In genomic region chr1:19689131-19689757, GRCh38 we compare ENCODE assay signal across 24 cellular contexts. TPM values are rescaled to one million over a fixed set of nuclear protein-coding genes. Genes with fewer than 3 reads are reported as not detected.
DNase-seq lines count a peak whose midpoint lies in the region; ATAC-seq, FAIRE-seq and TF ChIP-seq lines count a peak whose summit lies in the region.
"Had no signal": no experiment of that assay in that cellular context is flagged by ENCODE, and none has a peak within 500 bp of the region (broad histone marks: within the 10 kb centered on the region; RNA-seq: fewer than 3 reads in every experiment).

No MANE protein-coding gene starts in this region.

- DNase-seq in activated CD4-positive, alpha-beta T cell treated with anti-CD3 and anti-CD28 coated beads, Interleukin-2, amount 10 ng/mL, durations not matched to agents 7 days and 5 days: no peak
- no peak for DNase-seq in activated CD4-positive, alpha-beta T cell treated with anti-CD3 and anti-CD28 coated beads for 1 hour
- DNase-seq in ELF-1 (ENCODE audit: low read depth, low spot score) (peak; percentile 35), NCI-H748 (lab: John Stamatoyannopoulos, UW; ENCODE audit: unreplicated experiment) (peak; percentile 54), immature natural killer cell (no peak), RCC 7860 (ENCODE audit: low spot score) (no peak), LoVo (ENCODE audit: low spot score) (no peak)
- DNase-seq: activated CD4-positive, alpha-beta T cell treated with anti-CD3 and anti-CD28 coated beads, Interleukin-2, amount 50 U/mL, for 4 hours; activated T-cell treated with anti-CD3 and anti-CD28 coated beads, Interleukin-2, amount 50 U/mL, for 1 hour; BE2C; HFFc6; kidney glomerular epithelial cell; MM.1S; NCI-H2081 treated with DMSO at 0.1 percent for 48 hours; NCI-H524 treated with DMSO at 0.1 percent for 48 hours; SHP77 treated with DMSO at 0.1 percent for 48 hours; substantia nigra had no signal

- CTCF ChIA-PET in activated CD4-positive, alpha-beta T cell treated with anti-CD3 and anti-CD28 coated beads, Interleukin-2, amount 10 ng/mL, durations not matched to agents 7 days and 5 days (lab: Charles Lee): interaction anchor here (1.1 to 2.7 kb wide), 2 partner anchors 16 to 27 kb away, joined by 4 to 11 read pairs; no protein-coding TSS in a partner anchor

- no peak for FAIRE-seq in RCC 7860 (lab: Jason Lieb, UNC)
- FAIRE-seq: GM18507 had no signal

- no peak for ATAC-seq in GM18505 (IDR thresholded peaks at IDR 0.05; ENCODE audit: unreplicated experiment)

- TF ChIP-seq POLR2A in GM18505 (IDR thresholded peaks at IDR 0.05; ENCODE audit: borderline replicate concordance, extremely low read depth, insufficient read depth, insufficient read length): no peak

- POLR2A ChIA-PET in activated CD4-positive, alpha-beta T cell treated with anti-CD3 and anti-CD28 coated beads, Interleukin-2, amount 10 ng/mL, durations not matched to agents 7 days and 5 days (lab: Charles Lee): no interaction called here

- no peaks in the 10 kb centered on the region for H3K27me3 Mint-ChIP-seq in activated CD4-positive, alpha-beta T cell treated with anti-CD3 and anti-CD28 coated beads, Interleukin-2, amount 10 ng/mL, durations not matched to agents 7 days and 5 days
- H3K27me3 Mint-ChIP-seq in immature natural killer cell (ENCODE audit: low read depth in 3 of 3): peaks cover 0 to 3% (median 2%) of the 10 kb centered on the region in 3 donors
- H3K27me3 Mint-ChIP-seq: memory B cell had no signal

- H3K36me3 Mint-ChIP-seq in activated CD4-positive, alpha-beta T cell treated with anti-CD3 and anti-CD28 coated beads, Interleukin-2, amount 10 ng/mL, durations not matched to agents 7 days and 5 days (ENCODE audit: low read depth): peaks cover 41% of the 10 kb centered on the region
- peaks cover 4 to 42% (median 14%) of the 10 kb centered on the region in 3 donors for H3K36me3 Mint-ChIP-seq in immature natural killer cell

- H3K9me3 Mint-ChIP-seq in activated CD4-positive, alpha-beta T cell treated with anti-CD3 and anti-CD28 coated beads, Interleukin-2, amount 10 ng/mL, durations not matched to agents 7 days and 5 days: peaks cover 16% of the 10 kb centered on the region
- H3K9me3 Mint-ChIP-seq in immature natural killer cell: peaks cover 0 to 4% (median 0%) of the 10 kb centered on the region in 6 donors

- peak overlapping the region; percentile 82 for H3K27ac Mint-ChIP-seq in activated CD4-positive, alpha-beta T cell treated with anti-CD3 and anti-CD28 coated beads, Interleukin-2, amount 10 ng/mL, durations not matched to agents 7 days and 5 days
- H3K27ac Mint-ChIP-seq in immature natural killer cell: peak overlapping the region in 5 of 6 donors; percentile 86 to 98 (median 94)
- H3K27ac Mint-ChIP-seq: HFFc6, memory B cell had no signal

- H3K4me1 Mint-ChIP-seq in activated CD4-positive, alpha-beta T cell treated with anti-CD3 and anti-CD28 coated beads, Interleukin-2, amount 10 ng/mL, durations not matched to agents 7 days and 5 days: peaks cover 24% of the 10 kb centered on the region
- peaks cover 0 to 41% of the 10 kb centered on the region in 2 donors for H3K4me1 Mint-ChIP-seq in immature natural killer cell

- H3K4me3 Mint-ChIP-seq in activated CD4-positive, alpha-beta T cell treated with anti-CD3 and anti-CD28 coated beads, Interleukin-2, amount 10 ng/mL, durations not matched to agents 7 days and 5 days: no peak overlapping the region
- H3K4me3 Mint-ChIP-seq in immature natural killer cell: peak overlapping the region in 3 of 5 donors; percentile 53 to 86 (median 70)
- H3K4me3 Mint-ChIP-seq: HFFc6, memory B cell had no signal

RNA-seq across cellular contexts. Expression of gene HTR6, which starts 24.6 kb away (rescaled TPM):
- total RNA-seq in activated CD4-positive, alpha-beta T cell treated with anti-CD3 and anti-CD28 coated beads, Interleukin-2, amount 10 ng/mL, durations not matched to agents 7 days and 5 days: under 1 TPM in 1 of 2 experiments, not detected in 1; 0.10 TPM
- polyA plus RNA-seq in immature natural killer cell: not detected
- total RNA-seq: A172; HFFc6; myocyte; T-helper 2 cell treated with Interferon-gamma antibody and Interleukin-4, amounts not matched to agents 100 ng/mL and 5 ng/mL, for 36 hours; urinary bladder had no signal
- polyA plus RNA-seq: urinary bladder had no signal

RNA-seq across cellular contexts. Expression of gene NBL1, which starts 45.1 kb away (rescaled TPM):
- 10 to 100 TPM; 17.5 to 22.0 TPM for total RNA-seq in activated CD4-positive, alpha-beta T cell treated with anti-CD3 and anti-CD28 coated beads, Interleukin-2, amount 10 ng/mL, durations not matched to agents 7 days and 5 days
- 1 to 10 TPM in 1 of 3 donors, under 1 TPM in 1, not detected in 1; 0.44 to 2.7 TPM for polyA plus RNA-seq in immature natural killer cell

Comparison
In these comparisons a context has a peak if more than half of its experiments do, and no peak if none do; other contexts are left out.
1. DNase-seq: peak in ELF-1 (single experiment) and NCI-H748 (single experiment); none in activated CD4-positive, alpha-beta T cell treated with anti-CD3 and anti-CD28 coated beads, Interleukin-2, amount 10 ng/mL, durations not matched to agents 7 days and 5 days (single experiment), activated CD4-positive, alpha-beta T cell treated with anti-CD3 and anti-CD28 coated beads for 1 hour (single experiment), immature natural killer cell (0 of 3), RCC 7860 (single experiment) and LoVo (single experiment).